ENCODE assay signal across 15 cellular contexts in the genomic region with DNA sequence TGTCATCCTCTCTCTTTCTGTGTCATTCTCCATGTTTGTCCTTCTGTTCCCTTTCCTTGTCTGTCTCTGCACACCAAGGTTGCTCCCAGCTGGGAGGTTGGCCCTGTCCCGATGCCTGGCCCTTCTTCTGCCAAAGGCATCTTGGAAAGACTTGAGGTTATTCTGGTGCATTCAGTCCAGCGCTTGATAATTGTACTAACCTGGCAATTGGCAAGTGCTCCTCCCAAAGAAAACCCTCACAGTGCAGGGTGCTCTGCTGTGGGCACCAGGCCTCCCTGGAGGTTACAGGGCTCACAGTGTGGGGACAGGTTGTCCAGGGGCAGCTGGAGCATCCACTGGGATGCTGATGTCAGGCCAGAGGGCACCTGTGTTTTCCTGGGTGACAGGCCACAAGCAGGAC.
"Had no signal": no experiment of that assay in that cellular context is flagged by ENCODE, and none has a peak within 500 bp of the region (broad histone marks: within the 10 kb centered on the region; RNA-seq: fewer than 3 reads in every experiment).

No MANE protein-coding gene starts in this region.

- H3K9me3 ChIP-seq: body of pancreas, ovary, tibial artery, uterus had no signal

- ATAC-seq: body of pancreas; stimulated activated naive CD8-positive, alpha-beta T cell treated with anti-CD3 and anti-CD28 coated beads, Interleukin-15, Interleukin-2, amounts not matched to agents 100 U/mL and 50 U/mL, for 24 hours had no signal

- H3K4me3 Mint-ChIP-seq: activated naive CD4-positive, alpha-beta T cell treated with anti-CD3 and anti-CD28 coated beads for 36 hours; mesothelial cell of epicardium had no signal

- H3K4me3 ChIP-seq: body of pancreas, coronary artery, lung, ovary, tibial artery, uterus had no signal

- H3K36me3 ChIP-seq: ovary, tibial artery, uterus had no signal

- H3K27me3 ChIP-seq: body of pancreas, ovary, tibial artery, uterus had no signal

- DNase-seq: activated CD4-positive, alpha-beta T cell treated with anti-CD3 and anti-CD28 coated beads, Interleukin-2, amount 50 U/mL, for 48 hours; activated naive CD4-positive, alpha-beta T cell treated with anti-CD3 and anti-CD28 coated beads for 36 hours; body of pancreas; islet precursor cell; stimulated activated CD4-positive, alpha-beta T cell treated with anti-CD3 and anti-CD28 coated beads, Interleukin-2, amount 100 ng/mL, for 24 hours; stimulated activated naive CD8-positive, alpha-beta T cell treated with anti-CD3 and anti-CD28 coated beads, Interleukin-15, Interleukin-2, amounts not matched to agents 100 U/mL and 50 U/mL, for 24 hours; SW 1271; T-helper 2 cell; uterus had no signal

- H3K27ac ChIP-seq: body of pancreas, coronary artery, ovary, tibial artery, uterus, VCaP had no signal

- H3K27ac Mint-ChIP-seq: activated naive CD4-positive, alpha-beta T cell treated with anti-CD3 and anti-CD28 coated beads for 36 hours had no signal

- H3K9me3 Mint-ChIP-seq: activated naive CD4-positive, alpha-beta T cell treated with anti-CD3 and anti-CD28 coated beads for 36 hours; mesothelial cell of epicardium had no signal

- H3K4me1 ChIP-seq: body of pancreas had no signal
